Comparison of ENCODE assay signal across 9 cellular contexts in the genomic region with DNA sequence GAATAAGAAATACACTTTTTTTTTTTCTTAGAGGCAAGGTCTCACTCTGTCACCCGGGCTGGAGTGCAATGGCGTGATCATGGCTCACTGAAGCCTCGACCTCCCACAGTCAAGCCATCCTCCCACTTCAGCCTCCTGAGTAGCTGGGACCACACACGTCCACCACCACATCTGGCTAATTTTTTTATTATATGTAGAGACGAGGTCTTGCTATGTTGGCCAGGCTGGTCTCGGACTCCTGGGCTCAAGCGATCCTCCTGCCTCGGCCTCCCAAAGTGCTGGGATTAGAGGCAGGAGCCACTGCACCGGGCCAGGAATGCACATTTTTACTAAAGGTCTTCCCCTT. TPM values are rescaled to one million over a fixed set of nuclear protein-coding genes. Genes with fewer than 3 reads are reported as not detected.
DNase-seq lines count a peak whose midpoint lies in the region; ATAC-seq and TF ChIP-seq lines count a peak whose summit lies in the region.
"Had no signal": no experiment of that assay in that cellular context is flagged by ENCODE, and none has a peak within 500 bp of the region (broad histone marks: within the 10 kb centered on the region; RNA-seq: fewer than 3 reads in every experiment).

No MANE protein-coding gene starts in this region.

- TF ChIP-seq CTCF in astrocyte of the cerebellum (IDR thresholded peaks at IDR 0.05; ENCODE audit: low read depth, low read length, missing control alignments) (no peak), transverse colon (IDR thresholded peaks at IDR 0.05) (no peak)

- no peak overlapping the region for H2BK15ac ChIP-seq in mesendoderm (replicated peaks; ENCODE audit: low read depth)

- H3K4me1 ChIP-seq in mesendoderm (ENCODE audit: control insufficient read depth, low read depth, low read length), result peaks cover 10% of the 10 kb centered on the region
- peaks cover 21 to 73% (median 42%) of the 10 kb centered on the region in 4 donors for H3K4me1 ChIP-seq in transverse colon

- H3K27ac ChIP-seq in mesendoderm (ENCODE audit: low read depth, low read length) (no peak overlapping the region), transverse colon (peak overlapping the region; percentile 91 to 100 (median 97))

- H3K9ac ChIP-seq in mesendoderm (ENCODE audit: low read length), result peak overlapping the region; percentile 91

- TF ChIP-seq POLR2A in transverse colon (IDR thresholded peaks at IDR 0.05), result no peak

- no peak overlapping the region for H3K4ac ChIP-seq in mesendoderm (ENCODE audit: low read depth, low read length)

- no peak overlapping the region for H2BK5ac ChIP-seq in mesendoderm (ENCODE audit: low read length)

- no peak for ATAC-seq in GM19455 (IDR thresholded peaks at IDR 0.05; ENCODE audit: unreplicated experiment)

- H3K4me3 ChIP-seq in astrocyte of the cerebellum (ENCODE audit: low read depth, low read length) (peak overlapping the region; percentile 83), mesendoderm (ENCODE audit: low read length) (no peak overlapping the region), transverse colon (peak overlapping the region; percentile 40 to 99 (median 84))

- no peak overlapping the region for H3K4me2 ChIP-seq in mesendoderm (ENCODE audit: low read length)

- no peak overlapping the region for H3K23ac ChIP-seq in mesendoderm (ENCODE audit: low read length)

- no peak overlapping the region for H2AK5ac ChIP-seq in mesendoderm (ENCODE audit: low read length)

- no peaks in the 10 kb centered on the region for H3K27me3 ChIP-seq in mesendoderm (ENCODE audit: insufficient read depth, low read length, poor library complexity)
- H3K27me3 ChIP-seq in transverse colon, result no peaks in the 10 kb centered on the region

- in situ Hi-C loops in astrocyte of the cerebellum (cut with HindIII; ENCODE audit: low sequenced_read_pairs) (no loop called here), transverse colon (cut with MboI; ENCODE audit: low pct_ligation_motif_present in 1 of 4, low pct_unique_long_range_greater_than_20kb in 1 of 4, low sequenced_read_pairs in 3 of 4) (no loop called here)

- H3K56ac ChIP-seq in mesendoderm (ENCODE audit: low read length), result no peak overlapping the region

- TF ChIP-seq EP300 in transverse colon (IDR thresholded peaks at IDR 0.05; ENCODE audit: low read depth), result no peak

- peaks cover 26% of the 10 kb centered on the region for H3K79me1 ChIP-seq in mesendoderm (ENCODE audit: low read length)

- H3K79me2 ChIP-seq in mesendoderm (ENCODE audit: control insufficient read depth, insufficient read depth, low read length), result peaks cover 25% of the 10 kb centered on the region

- no peak overlapping the region for H2BK120ac ChIP-seq in mesendoderm (ENCODE audit: low read depth, low read length)

- H3K9me3 ChIP-seq in transverse colon, result no peaks in the 10 kb centered on the region

- no peak overlapping the region for H4K8ac ChIP-seq in mesendoderm (ENCODE audit: low read depth, low read length)

- peak; percentile 36 for DNase-seq in activated effector memory CD4-positive, alpha-beta T cell treated with anti-CD3 and anti-CD28 coated beads, Interleukin-2, amount 50 U/mL, for 16 hours
- DNase-seq in activated effector memory CD4-positive, alpha-beta T cell treated with Interleukin-2 at 50 U/mL for 16 hours, result no peak
- no peak for DNase-seq in astrocyte of the cerebellum (ENCODE audit: low read depth)
- no peak for DNase-seq in mesendoderm
- DNase-seq in transverse colon, result no peak
- DNase-seq in NCI-H1417 (lab: John Stamatoyannopoulos, UW), result no peak
- DNase-seq in AG20443 (ENCODE audit: low spot score), result no peak
- DNase-seq: NCI-H2081 had no signal

- intact Hi-C loops in transverse colon (cut with DNase I; ENCODE audit: low total_unique reads), result no loop called here

- no peak overlapping the region for H3K18ac ChIP-seq in mesendoderm (ENCODE audit: low read length)

- no CpG with 5 or more reads among the region's 9 CpGs for WGBS in mesendoderm (ENCODE audit: extremely low coverage, insufficient coverage, low lambda C conversion rate)
- 42% methylated on average over 9 of the region's 9 CpGs; no CpG with 5 or more reads in 1 of the 2 donors for WGBS in transverse colon (ENCODE audit: low coverage in 1 of 2), 2 donors

- no peak overlapping the region for H4K5ac ChIP-seq in mesendoderm (ENCODE audit: low read length)

- H3K36me3 ChIP-seq in mesendoderm (ENCODE audit: control insufficient read depth, insufficient read depth, low read length), result peaks cover 14% of the 10 kb centered on the region
- H3K36me3 ChIP-seq in transverse colon, result peaks cover 0 to 42% (median 17%) of the 10 kb centered on the region in 4 donors

RNA-seq across cellular contexts. Expression of a gene that starts 2.4 kb away (rescaled TPM):
- polyA plus RNA-seq in mesendoderm (2013, experiment 1 of 2), result 40.7 TPM
- polyA plus RNA-seq in mesendoderm (2013, experiment 2 of 2), result 39.8 TPM
- total RNA-seq in transverse colon, result 100 to 1,000 TPM; 113 to 234 (median 232) TPM

RNA-seq across cellular contexts. Expression of a gene that starts 28.9 kb away (rescaled TPM):
- 6.9 TPM for polyA plus RNA-seq in mesendoderm (2013, experiment 1 of 2)
- 7.5 TPM for polyA plus RNA-seq in mesendoderm (2013, experiment 2 of 2)
- total RNA-seq in transverse colon, result 100 to 1,000 TPM; 109 to 638 (median 330) TPM

RNA-seq across cellular contexts. Expression of a gene that starts 29.1 kb away (rescaled TPM):
- polyA plus RNA-seq in mesendoderm (2013, experiment 1 of 2), result 5.0 TPM
- polyA plus RNA-seq in mesendoderm (2013, experiment 2 of 2), result 4.7 TPM
- total RNA-seq in transverse colon, result 10 to 100 TPM; 13.3 to 37.8 (median 32.8) TPM
